Comparison of ENCODE assay signal across 1 cellular context in the genomic region with DNA sequence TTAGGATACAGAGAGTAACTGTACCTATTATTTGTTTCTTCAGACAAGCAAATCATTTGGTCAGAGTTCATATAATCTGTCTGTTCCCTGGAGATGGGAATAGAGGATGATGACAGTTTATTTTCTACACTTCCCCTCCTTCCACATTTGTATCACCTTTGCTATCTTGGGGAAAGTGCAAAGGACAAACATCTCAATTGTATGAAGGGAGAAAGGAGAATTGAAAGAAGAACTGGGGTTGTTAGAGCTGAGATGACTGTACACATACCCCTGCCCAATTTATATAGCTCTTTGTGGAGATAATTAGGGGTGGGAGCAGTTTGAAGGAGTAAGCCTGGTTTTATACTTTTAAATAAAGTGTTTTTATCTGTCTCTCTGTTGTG.
TF ChIP-seq lines count a peak whose summit lies in the region.

No MANE protein-coding gene starts in this region.

TF ChIP-seq in A549, 52 proteins besides CTCF, POLR2A, EP300 and RAD21 (continued from another document):
- TF ChIP-seq, protein P1, sequence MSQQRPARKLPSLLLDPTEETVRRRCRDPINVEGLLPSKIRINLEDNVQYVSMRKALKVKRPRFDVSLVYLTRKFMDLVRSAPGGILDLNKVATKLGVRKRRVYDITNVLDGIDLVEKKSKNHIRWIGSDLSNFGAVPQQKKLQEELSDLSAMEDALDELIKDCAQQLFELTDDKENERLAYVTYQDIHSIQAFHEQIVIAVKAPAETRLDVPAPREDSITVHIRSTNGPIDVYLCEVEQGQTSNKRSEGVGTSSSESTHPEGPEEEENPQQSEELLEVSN (IDR thresholded peaks at IDR 0.05; ENCODE audit: borderline replicate concordance, low read depth) = no peak
- TF ChIP-seq HOXB13 (CRISPR knock-in tag; IDR thresholded peaks at IDR 0.05; ENCODE audit: low read depth) = no peak
TF ChIP-seq in A549: peak in this region for 0.
